Comparison of ENCODE assay signal across 8 cellular contexts in the genomic region with DNA sequence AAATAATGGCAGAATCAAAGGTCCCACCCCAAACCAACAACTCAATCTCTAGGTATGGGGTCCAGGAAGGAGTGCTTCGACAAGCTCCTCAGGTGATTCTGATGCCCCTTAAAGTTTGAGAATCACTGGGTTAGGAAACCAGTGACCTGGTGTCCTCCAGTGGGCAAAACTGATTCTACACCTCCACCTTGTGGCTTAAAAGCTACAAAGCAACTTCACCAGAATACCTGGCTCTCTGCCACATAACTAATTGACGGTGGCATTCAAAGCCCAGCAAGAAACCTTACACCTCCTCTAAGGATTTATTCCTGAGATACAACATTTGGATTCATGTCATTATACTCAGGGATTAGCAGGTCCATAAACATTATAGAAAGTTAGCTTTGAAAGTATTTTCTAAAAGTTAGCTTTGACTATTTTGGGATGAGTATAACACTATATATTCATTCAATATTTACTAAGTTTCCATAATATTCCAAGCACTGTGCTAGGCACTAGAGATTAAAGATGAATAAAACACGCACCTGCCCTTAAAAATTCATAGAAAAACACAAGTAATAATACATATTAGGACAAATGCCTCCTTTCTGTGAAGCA. TPM values are rescaled to one million over a fixed set of nuclear protein-coding genes. Genes with fewer than 3 reads are reported as not detected.
DNase-seq lines count a peak whose midpoint lies in the region; ATAC-seq and TF ChIP-seq lines count a peak whose summit lies in the region.

No MANE protein-coding gene starts in this region.

- no peak overlapping the region for H4K8ac ChIP-seq in mesendoderm (ENCODE audit: low read depth, low read length)

- H3K4me2 ChIP-seq in mesendoderm (ENCODE audit: low read length): no peak overlapping the region

- H2BK5ac ChIP-seq in mesendoderm (ENCODE audit: low read length): no peak overlapping the region

- H3K79me1 ChIP-seq in mesendoderm (ENCODE audit: low read length): no peaks in the 10 kb centered on the region

- H3K4me1 ChIP-seq in SJSA1 (replicated peaks): 0 out of 2 replicates have a peak, but pooled peaks cover 5% of the 10 kb centered on the region
- no peaks in the 10 kb centered on the region for H3K4me1 ChIP-seq in mesendoderm (ENCODE audit: control insufficient read depth, low read depth, low read length)

- peak; percentile 56 for TF ChIP-seq CTCF in NB4 (IDR thresholded peaks at IDR 0.05; ENCODE audit: low read depth, low read length)

- H3K79me2 ChIP-seq in mesendoderm (ENCODE audit: control insufficient read depth, insufficient read depth, low read length): no peaks in the 10 kb centered on the region

- ATAC-seq in GM21526 (IDR thresholded peaks at IDR 0.05; ENCODE audit: low FRiP score, unreplicated experiment) (no peak), HG03520 (IDR thresholded peaks at IDR 0.05; ENCODE audit: unreplicated experiment) (no peak)

- H3K23ac ChIP-seq in mesendoderm (ENCODE audit: low read length): no peak overlapping the region

- H2BK15ac ChIP-seq in mesendoderm (replicated peaks; ENCODE audit: low read depth): no peak overlapping the region

- H3K27me3 ChIP-seq in SJSA1 (replicated peaks): no peaks in the 10 kb centered on the region
- H3K27me3 ChIP-seq in mesendoderm (ENCODE audit: insufficient read depth, low read length, poor library complexity): no peaks in the 10 kb centered on the region

- no peak overlapping the region for H3K4ac ChIP-seq in mesendoderm (ENCODE audit: low read depth, low read length)

- no peak for TF ChIP-seq POLR2A in NB4 (IDR thresholded peaks at IDR 0.05; ENCODE audit: extremely low read depth, insufficient read length)

- peaks cover 17% of the 10 kb centered on the region for H3K36me3 ChIP-seq in SJSA1
- H3K36me3 ChIP-seq in mesendoderm (ENCODE audit: control insufficient read depth, insufficient read depth, low read length): peaks cover 2% of the 10 kb centered on the region

- no peak overlapping the region for H2AK5ac ChIP-seq in mesendoderm (ENCODE audit: low read length)

- H3K27ac ChIP-seq in SJSA1: no peak overlapping the region
- H3K27ac ChIP-seq in mesendoderm (ENCODE audit: low read depth, low read length): no peak overlapping the region

- DNase-seq in A172 (ENCODE audit: low spot score): peak; percentile 62
- peak; percentile 71 for DNase-seq in EL
- peak; percentile 54 for DNase-seq in NB4 (ENCODE audit: low read depth)
- peak; percentile 53 to 61 for DNase-seq in SJSA1 (ENCODE audit: low read depth in 1 of 2, low spot score in 2 of 2)
- DNase-seq in dermis microvascular lymphatic vessel endothelial cell (ENCODE audit: low read depth in 2 of 2): peak; percentile 63 to 75
- peak; percentile 79 for DNase-seq in mesendoderm

- H3K4me3 ChIP-seq in NB4 (ENCODE audit: low read depth, low read length): no peak overlapping the region
- no peak overlapping the region for H3K4me3 ChIP-seq in SJSA1
- H3K4me3 ChIP-seq in mesendoderm (ENCODE audit: low read length): no peak overlapping the region

- H3K9ac ChIP-seq in mesendoderm (ENCODE audit: low read length): no peak overlapping the region

- H3K56ac ChIP-seq in mesendoderm (ENCODE audit: low read length): no peak overlapping the region

- H2BK120ac ChIP-seq in mesendoderm (ENCODE audit: low read depth, low read length): no peak overlapping the region

- no peak overlapping the region for H3K18ac ChIP-seq in mesendoderm (ENCODE audit: low read length)

- H3K9me3 ChIP-seq in SJSA1 (replicated peaks): no peaks in the 10 kb centered on the region

- H4K5ac ChIP-seq in mesendoderm (ENCODE audit: low read length): no peak overlapping the region

- WGBS in mesendoderm (ENCODE audit: extremely low coverage, insufficient coverage, low lambda C conversion rate): no CpG with 5 or more reads among the region's 3 CpGs

RNA-seq across cellular contexts. Expression of gene DCAF5, which starts 45.4 kb away (rescaled TPM):
- 3.9 and 6.7 TPM in 2 replicates for total RNA-seq in A172 (2014; rRNA removed; shearing (Covaris generic))
- total RNA-seq in SJSA1 (2014; rRNA removed; shearing (Covaris generic)): 12.8 and 19.9 TPM in 2 replicates
- total RNA-seq in dermis microvascular lymphatic vessel endothelial cell: 9.5 and 16.6 TPM in 2 replicates
- polyA plus RNA-seq in mesendoderm (2013, experiment 1 of 2): 17.5 TPM
- polyA plus RNA-seq in mesendoderm (2013, experiment 2 of 2): 18.2 TPM
